In genomic region chr14:100989924-100990323, GRCh38 we compare ENCODE assay signal across 20 cellular contexts.
"Had no signal": no experiment of that assay in that cellular context is flagged by ENCODE, and none has a peak within 500 bp of the region (broad histone marks: within the 10 kb centered on the region; RNA-seq: fewer than 3 reads in every experiment).

No MANE protein-coding gene starts in this region.

- H3K27me3 ChIP-seq: colonic mucosa, esophagus squamous epithelium, neural progenitor cell, pancreas, thyroid gland had no signal

- DNase-seq: activated CD4-positive, CD25-positive, alpha-beta regulatory T cell treated with anti-CD3 and anti-CD28 coated beads, Interleukin-2, amount 50 U/mL, for 72 hours; activated naive CD4-positive, alpha-beta T cell treated with Interleukin-2 at 50 U/mL for 16 hours; activated naive CD8-positive, alpha-beta T cell treated with anti-CD3 and anti-CD28 coated beads, Interleukin-2, amount 50 U/mL, for 24 hours; activated T-cell treated with anti-CD3 and anti-CD28 coated beads for 4 hours; caudate nucleus; colonic mucosa; esophagus squamous epithelium; foreskin fibroblast; glutamatergic neuron; hypothalamus; left cardiac atrium; midbrain; pancreas; thyroid gland had no signal

- ATAC-seq: activated naive CD8-positive, alpha-beta T cell treated with anti-CD3 and anti-CD28 coated beads, Interleukin-2, amount 50 U/mL, for 24 hours; activated T-helper 17 cell treated with anti-CD3 and anti-CD28 coated beads, Interleukin-2, amount 50 U/mL, for 72 hours; left cardiac atrium; pancreas; stimulated activated memory B cell treated with anti-CD40 and anti-IgM and Interleukin-4, amounts not matched to agents 10 μg/mL and 1 μg/mL and 100 μg/mL, for 72 hours had no signal

- H3K27ac Mint-ChIP-seq: activated naive CD8-positive, alpha-beta T cell treated with anti-CD3 and anti-CD28 coated beads, Interleukin-2, amount 50 U/mL, for 24 hours; activated T-helper 17 cell treated with anti-CD3 and anti-CD28 coated beads, Interleukin-2, amount 50 U/mL, for 72 hours; neural progenitor cell; stimulated activated memory B cell treated with anti-CD40 and anti-IgM and Interleukin-4, amounts not matched to agents 10 μg/mL and 1 μg/mL and 100 μg/mL, for 72 hours; T-helper 2 cell treated with Interferon-gamma antibody and Interleukin-4, amounts not matched to agents 5 μg/mL and 100 μg/mL, for 36 hours had no signal

- H3K4me3 ChIP-seq: colonic mucosa, esophagus squamous epithelium, lung, neural progenitor cell, pancreas, thyroid gland had no signal

- H3K36me3 ChIP-seq: colonic mucosa, esophagus squamous epithelium, neural progenitor cell, pancreas, thyroid gland had no signal

- H3K9ac ChIP-seq: neural progenitor cell had no signal

- H3K4me1 Mint-ChIP-seq: activated T-helper 17 cell treated with anti-CD3 and anti-CD28 coated beads, Interleukin-2, amount 50 U/mL, for 72 hours; neural progenitor cell; stimulated activated memory B cell treated with anti-CD40 and anti-IgM and Interleukin-4, amounts not matched to agents 10 μg/mL and 1 μg/mL and 100 μg/mL, for 72 hours had no signal

- H3K36me3 Mint-ChIP-seq: neural progenitor cell; stimulated activated memory B cell treated with anti-CD40 and anti-IgM and Interleukin-4, amounts not matched to agents 10 μg/mL and 1 μg/mL and 100 μg/mL, for 72 hours had no signal

- H2AFZ ChIP-seq: neural progenitor cell had no signal

- H3K4me2 ChIP-seq: neural progenitor cell had no signal

- H3K9me3 Mint-ChIP-seq: activated naive CD8-positive, alpha-beta T cell treated with anti-CD3 and anti-CD28 coated beads, Interleukin-2, amount 50 U/mL, for 24 hours; activated T-helper 17 cell treated with anti-CD3 and anti-CD28 coated beads, Interleukin-2, amount 50 U/mL, for 72 hours; neural progenitor cell; T-helper 2 cell treated with Interferon-gamma antibody and Interleukin-4, amounts not matched to agents 5 μg/mL and 100 μg/mL, for 36 hours had no signal

- H3K27ac ChIP-seq: colonic mucosa, esophagus squamous epithelium, neural progenitor cell, pancreas, thyroid gland had no signal

- H3K4me3 Mint-ChIP-seq: activated naive CD8-positive, alpha-beta T cell treated with anti-CD3 and anti-CD28 coated beads, Interleukin-2, amount 50 U/mL, for 24 hours; activated T-helper 17 cell treated with anti-CD3 and anti-CD28 coated beads, Interleukin-2, amount 50 U/mL, for 72 hours; neural progenitor cell; stimulated activated memory B cell treated with anti-CD40 and anti-IgM and Interleukin-4, amounts not matched to agents 10 μg/mL and 1 μg/mL and 100 μg/mL, for 72 hours; T-helper 2 cell treated with Interferon-gamma antibody and Interleukin-4, amounts not matched to agents 5 μg/mL and 100 μg/mL, for 36 hours had no signal

- H3K9me3 ChIP-seq: colonic mucosa, esophagus squamous epithelium, pancreas, thyroid gland had no signal

- FAIRE-seq: endometrium, pancreas had no signal

- H3K4me1 ChIP-seq: colonic mucosa, esophagus squamous epithelium, neural progenitor cell, pancreas, thyroid gland had no signal
